In genomic region chr6:33297956-33298772, GRCh38 we compare ENCODE assay signal across 8 cellular contexts. TPM values are rescaled to one million over a fixed set of nuclear protein-coding genes. Genes with fewer than 3 reads are reported as not detected.
DNase-seq lines count a peak whose midpoint lies in the region; ATAC-seq and TF ChIP-seq lines count a peak whose summit lies in the region.

No MANE protein-coding gene starts in this region.

- H3K36me3 ChIP-seq in right atrium auricular region (peaks cover 14% of the 10 kb centered on the region), rectal smooth muscle tissue (ENCODE audit: control insufficient read depth, insufficient read depth, low read length) (peaks cover 15% of the 10 kb centered on the region)

- H3K4me3 ChIP-seq in right atrium auricular region (peak overlapping the region; percentile 69 to 78), rectal smooth muscle tissue (ENCODE audit: low read length) (peak overlapping the region; percentile 82)

- DNase-seq in EH (ENCODE audit: low read depth) (peak; percentile 92), HS-5 (ENCODE audit: low read depth) (peak; percentile 63), astrocyte of the hippocampus (ENCODE audit: low read depth, low spot score) (peak; percentile 79), right atrium auricular region (ENCODE audit: low spot score) (peak; percentile 81), middle frontal gyrus (ENCODE audit: extremely low spot score, low spot score) (no peak), inferior parietal cortex (ENCODE audit: extremely low spot score) (no peak)

- peaks cover 0 to 30% of the 10 kb centered on the region in 2 donors for H3K4me1 ChIP-seq in right atrium auricular region
- peaks cover 5% of the 10 kb centered on the region for H3K4me1 ChIP-seq in rectal smooth muscle tissue (ENCODE audit: control insufficient read depth, insufficient read depth, low read length)

- H3K27me3 ChIP-seq in right atrium auricular region (no peaks in the 10 kb centered on the region), rectal smooth muscle tissue (ENCODE audit: control insufficient read depth, insufficient read depth, low read length) (no peaks in the 10 kb centered on the region)

- peak overlapping the region; percentile 51 for H3K9ac ChIP-seq in rectal smooth muscle tissue (ENCODE audit: low read length)

- TF ChIP-seq CTCF in right atrium auricular region (IDR thresholded peaks at IDR 0.05) = no peak

- H3K27ac ChIP-seq in right atrium auricular region (peak overlapping the region; percentile 94 to 98), rectal smooth muscle tissue (ENCODE audit: low read depth, low read length) (peak overlapping the region; percentile 90)

- peak; percentile 66 for ATAC-seq in SK-N-SH treated with all-trans-retinoic acid at 6 μM for 48 hours

- no peaks in the 10 kb centered on the region for H3K9me3 ChIP-seq in right atrium auricular region

TF ChIP-seq in SK-N-SH treated with all-trans-retinoic acid at 6 μM for 48 hours, 23 proteins besides CTCF, POLR2A, EP300 and RAD21:
- TF ChIP-seq ESRRG (CRISPR knock-in tag; IDR thresholded peaks at IDR 0.05) = no peak
- no peak for TF ChIP-seq POU6F1 (CRISPR knock-in tag; IDR thresholded peaks at IDR 0.05; ENCODE audit: borderline replicate concordance, low read depth)
- no peak for TF ChIP-seq ISL1 (CRISPR knock-in tag; IDR thresholded peaks at IDR 0.05)
- TF ChIP-seq ZNF70 (CRISPR knock-in tag; IDR thresholded peaks at IDR 0.05) = no peak
- TF ChIP-seq, protein P1, sequence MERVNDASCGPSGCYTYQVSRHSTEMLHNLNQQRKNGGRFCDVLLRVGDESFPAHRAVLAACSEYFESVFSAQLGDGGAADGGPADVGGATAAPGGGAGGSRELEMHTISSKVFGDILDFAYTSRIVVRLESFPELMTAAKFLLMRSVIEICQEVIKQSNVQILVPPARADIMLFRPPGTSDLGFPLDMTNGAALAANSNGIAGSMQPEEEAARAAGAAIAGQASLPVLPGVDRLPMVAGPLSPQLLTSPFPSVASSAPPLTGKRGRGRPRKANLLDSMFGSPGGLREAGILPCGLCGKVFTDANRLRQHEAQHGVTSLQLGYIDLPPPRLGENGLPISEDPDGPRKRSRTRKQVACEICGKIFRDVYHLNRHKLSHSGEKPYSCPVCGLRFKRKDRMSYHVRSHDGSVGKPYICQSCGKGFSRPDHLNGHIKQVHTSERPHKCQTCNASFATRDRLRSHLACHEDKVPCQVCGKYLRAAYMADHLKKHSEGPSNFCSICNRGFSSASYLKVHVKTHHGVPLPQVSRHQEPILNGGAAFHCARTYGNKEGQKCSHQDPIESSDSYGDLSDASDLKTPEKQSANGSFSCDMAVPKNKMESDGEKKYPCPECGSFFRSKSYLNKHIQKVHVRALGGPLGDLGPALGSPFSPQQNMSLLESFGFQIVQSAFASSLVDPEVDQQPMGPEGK (CRISPR knock-in tag; IDR thresholded peaks at IDR 0.05; ENCODE audit: borderline replicate concordance) = 0 out of 2 replicates have a peak, but pooled peaks have one; percentile 11
- TF ChIP-seq CSRNP3 (CRISPR knock-in tag; IDR thresholded peaks at IDR 0.05) = no peak
- TF ChIP-seq PPARA (CRISPR knock-in tag; IDR thresholded peaks at IDR 0.05; ENCODE audit: borderline replicate concordance) = no peak

RNA-seq across cellular contexts. Expression of gene RGL2, which starts 0.6 kb away (rescaled TPM):
- total RNA-seq in right atrium auricular region = 10 to 100 TPM; 23.0 to 36.9 TPM

RNA-seq across cellular contexts. Expression of gene PFDN6, which starts 8.8 kb away (rescaled TPM):
- 10 to 100 TPM; 23.4 to 29.5 TPM for total RNA-seq in right atrium auricular region

RNA-seq across cellular contexts. Expression of gene WDR46, which starts 9.1 kb away (rescaled TPM):
- 10 to 100 TPM; 22.5 to 30.9 TPM for total RNA-seq in right atrium auricular region

RNA-seq across cellular contexts. Expression of gene TAPBP, which starts 15.7 kb away (rescaled TPM):
- 100 to 1,000 TPM in 1 of 2 donors, 10 to 100 TPM in 1; 80.0 to 103 TPM for total RNA-seq in right atrium auricular region

RNA-seq across cellular contexts. Expression of gene ZBTB22, which starts 19.4 kb away (rescaled TPM):
- total RNA-seq in right atrium auricular region = 10 to 100 TPM; 11.9 to 18.9 TPM

Comparison
In these comparisons a context has a peak if more than half of its experiments do, and no peak if none do; other contexts are left out.
1. DNase-seq: peak in EH (single experiment), HS-5 (single experiment), astrocyte of the hippocampus (single experiment) and right atrium auricular region (single experiment); none in middle frontal gyrus (single experiment) and inferior parietal cortex (single experiment).